Comparison of ENCODE assay signal across 1 cellular context in the genomic region with DNA sequence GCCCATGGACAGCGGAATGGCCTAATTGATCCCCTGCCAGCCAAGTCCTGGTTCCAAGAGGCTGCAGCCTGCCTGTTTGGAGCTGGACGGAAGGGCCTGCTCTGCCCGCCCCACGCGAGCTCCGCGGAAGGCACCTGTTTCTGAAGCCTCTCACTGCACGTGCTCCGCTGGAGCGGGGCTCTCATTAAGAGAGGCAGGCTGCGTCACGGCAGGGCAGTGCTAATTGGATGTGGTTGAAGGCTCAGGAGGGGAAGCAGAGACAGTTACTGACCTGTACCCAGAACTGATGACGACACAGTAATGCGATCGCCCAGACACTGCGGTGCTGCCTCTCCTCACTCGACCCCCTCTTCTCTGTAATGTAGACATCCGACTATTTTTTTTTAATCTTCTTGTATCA.
TF ChIP-seq lines count a peak whose summit lies in the region.

No MANE protein-coding gene starts in this region.

TF ChIP-seq in GM23338, 12 proteins besides CTCF, POLR2A, EP300 and RAD21 (continued from another document):
- TF ChIP-seq, protein P1, sequence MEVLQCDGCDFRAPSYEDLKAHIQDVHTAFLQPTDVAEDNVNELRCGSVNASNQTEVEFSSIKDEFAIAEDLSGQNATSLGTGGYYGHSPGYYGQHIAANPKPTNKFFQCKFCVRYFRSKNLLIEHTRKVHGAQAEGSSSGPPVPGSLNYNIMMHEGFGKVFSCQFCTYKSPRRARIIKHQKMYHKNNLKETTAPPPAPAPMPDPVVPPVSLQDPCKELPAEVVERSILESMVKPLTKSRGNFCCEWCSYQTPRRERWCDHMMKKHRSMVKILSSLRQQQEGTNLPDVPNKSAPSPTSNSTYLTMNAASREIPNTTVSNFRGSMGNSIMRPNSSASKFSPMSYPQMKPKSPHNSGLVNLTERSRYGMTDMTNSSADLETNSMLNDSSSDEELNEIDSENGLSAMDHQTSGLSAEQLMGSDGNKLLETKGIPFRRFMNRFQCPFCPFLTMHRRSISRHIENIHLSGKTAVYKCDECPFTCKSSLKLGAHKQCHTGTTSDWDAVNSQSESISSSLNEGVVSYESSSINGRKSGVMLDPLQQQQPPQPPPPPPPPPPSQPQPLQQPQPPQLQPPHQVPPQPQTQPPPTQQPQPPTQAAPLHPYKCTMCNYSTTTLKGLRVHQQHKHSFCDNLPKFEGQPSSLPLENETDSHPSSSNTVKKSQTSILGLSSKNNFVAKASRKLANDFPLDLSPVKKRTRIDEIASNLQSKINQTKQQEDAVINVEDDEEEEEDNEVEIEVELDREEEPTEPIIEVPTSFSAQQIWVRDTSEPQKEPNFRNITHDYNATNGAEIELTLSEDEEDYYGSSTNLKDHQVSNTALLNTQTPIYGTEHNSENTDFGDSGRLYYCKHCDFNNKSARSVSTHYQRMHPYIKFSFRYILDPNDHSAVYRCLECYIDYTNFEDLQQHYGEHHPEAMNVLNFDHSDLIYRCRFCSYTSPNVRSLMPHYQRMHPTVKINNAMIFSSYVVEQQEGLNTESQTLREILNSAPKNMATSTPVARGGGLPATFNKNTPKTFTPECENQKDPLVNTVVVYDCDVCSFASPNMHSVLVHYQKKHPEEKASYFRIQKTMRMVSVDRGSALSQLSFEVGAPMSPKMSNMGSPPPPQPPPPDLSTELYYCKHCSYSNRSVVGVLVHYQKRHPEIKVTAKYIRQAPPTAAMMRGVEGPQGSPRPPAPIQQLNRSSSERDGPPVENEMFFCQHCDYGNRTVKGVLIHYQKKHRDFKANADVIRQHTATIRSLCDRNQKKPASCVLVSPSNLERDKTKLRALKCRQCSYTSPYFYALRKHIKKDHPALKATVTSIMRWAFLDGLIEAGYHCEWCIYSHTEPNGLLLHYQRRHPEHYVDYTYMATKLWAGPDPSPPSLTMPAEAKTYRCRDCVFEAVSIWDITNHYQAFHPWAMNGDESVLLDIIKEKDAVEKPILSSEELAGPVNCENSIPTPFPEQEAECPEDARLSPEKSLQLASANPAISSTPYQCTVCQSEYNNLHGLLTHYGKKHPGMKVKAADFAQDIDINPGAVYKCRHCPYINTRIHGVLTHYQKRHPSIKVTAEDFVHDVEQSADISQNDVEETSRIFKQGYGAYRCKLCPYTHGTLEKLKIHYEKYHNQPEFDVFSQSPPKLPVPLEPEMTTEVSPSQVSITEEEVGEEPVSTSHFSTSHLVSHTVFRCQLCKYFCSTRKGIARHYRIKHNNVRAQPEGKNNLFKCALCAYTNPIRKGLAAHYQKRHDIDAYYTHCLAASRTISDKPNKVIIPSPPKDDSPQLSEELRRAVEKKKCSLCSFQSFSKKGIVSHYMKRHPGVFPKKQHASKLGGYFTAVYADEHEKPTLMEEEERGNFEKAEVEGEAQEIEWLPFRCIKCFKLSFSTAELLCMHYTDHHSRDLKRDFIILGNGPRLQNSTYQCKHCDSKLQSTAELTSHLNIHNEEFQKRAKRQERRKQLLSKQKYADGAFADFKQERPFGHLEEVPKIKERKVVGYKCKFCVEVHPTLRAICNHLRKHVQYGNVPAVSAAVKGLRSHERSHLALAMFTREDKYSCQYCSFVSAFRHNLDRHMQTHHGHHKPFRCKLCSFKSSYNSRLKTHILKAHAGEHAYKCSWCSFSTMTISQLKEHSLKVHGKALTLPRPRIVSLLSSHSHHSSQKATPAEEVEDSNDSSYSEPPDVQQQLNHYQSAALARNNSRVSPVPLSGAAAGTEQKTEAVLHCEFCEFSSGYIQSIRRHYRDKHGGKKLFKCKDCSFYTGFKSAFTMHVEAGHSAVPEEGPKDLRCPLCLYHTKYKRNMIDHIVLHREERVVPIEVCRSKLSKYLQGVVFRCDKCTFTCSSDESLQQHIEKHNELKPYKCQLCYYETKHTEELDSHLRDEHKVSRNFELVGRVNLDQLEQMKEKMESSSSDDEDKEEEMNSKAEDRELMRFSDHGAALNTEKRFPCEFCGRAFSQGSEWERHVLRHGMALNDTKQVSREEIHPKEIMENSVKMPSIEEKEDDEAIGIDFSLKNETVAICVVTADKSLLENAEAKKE (CRISPR knock-in tag; IDR thresholded peaks at IDR 0.05): no peak
- TF ChIP-seq POLR2AphosphoS5 (IDR thresholded peaks at IDR 0.05; ENCODE audit: low read depth): no peak
- no peak for TF ChIP-seq EZH2phosphoT487 (IDR thresholded peaks at IDR 0.05; ENCODE audit: unreplicated experiment)
- TF ChIP-seq, protein P2, sequence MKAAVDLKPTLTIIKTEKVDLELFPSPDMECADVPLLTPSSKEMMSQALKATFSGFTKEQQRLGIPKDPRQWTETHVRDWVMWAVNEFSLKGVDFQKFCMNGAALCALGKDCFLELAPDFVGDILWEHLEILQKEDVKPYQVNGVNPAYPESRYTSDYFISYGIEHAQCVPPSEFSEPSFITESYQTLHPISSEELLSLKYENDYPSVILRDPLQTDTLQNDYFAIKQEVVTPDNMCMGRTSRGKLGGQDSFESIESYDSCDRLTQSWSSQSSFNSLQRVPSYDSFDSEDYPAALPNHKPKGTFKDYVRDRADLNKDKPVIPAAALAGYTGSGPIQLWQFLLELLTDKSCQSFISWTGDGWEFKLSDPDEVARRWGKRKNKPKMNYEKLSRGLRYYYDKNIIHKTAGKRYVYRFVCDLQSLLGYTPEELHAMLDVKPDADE (IDR thresholded peaks at IDR 0.05): no peak
- TF ChIP-seq CREB1 (CRISPR knock-in tag; IDR thresholded peaks at IDR 0.05; ENCODE audit: low read depth): no peak
- TF ChIP-seq, protein P3, sequence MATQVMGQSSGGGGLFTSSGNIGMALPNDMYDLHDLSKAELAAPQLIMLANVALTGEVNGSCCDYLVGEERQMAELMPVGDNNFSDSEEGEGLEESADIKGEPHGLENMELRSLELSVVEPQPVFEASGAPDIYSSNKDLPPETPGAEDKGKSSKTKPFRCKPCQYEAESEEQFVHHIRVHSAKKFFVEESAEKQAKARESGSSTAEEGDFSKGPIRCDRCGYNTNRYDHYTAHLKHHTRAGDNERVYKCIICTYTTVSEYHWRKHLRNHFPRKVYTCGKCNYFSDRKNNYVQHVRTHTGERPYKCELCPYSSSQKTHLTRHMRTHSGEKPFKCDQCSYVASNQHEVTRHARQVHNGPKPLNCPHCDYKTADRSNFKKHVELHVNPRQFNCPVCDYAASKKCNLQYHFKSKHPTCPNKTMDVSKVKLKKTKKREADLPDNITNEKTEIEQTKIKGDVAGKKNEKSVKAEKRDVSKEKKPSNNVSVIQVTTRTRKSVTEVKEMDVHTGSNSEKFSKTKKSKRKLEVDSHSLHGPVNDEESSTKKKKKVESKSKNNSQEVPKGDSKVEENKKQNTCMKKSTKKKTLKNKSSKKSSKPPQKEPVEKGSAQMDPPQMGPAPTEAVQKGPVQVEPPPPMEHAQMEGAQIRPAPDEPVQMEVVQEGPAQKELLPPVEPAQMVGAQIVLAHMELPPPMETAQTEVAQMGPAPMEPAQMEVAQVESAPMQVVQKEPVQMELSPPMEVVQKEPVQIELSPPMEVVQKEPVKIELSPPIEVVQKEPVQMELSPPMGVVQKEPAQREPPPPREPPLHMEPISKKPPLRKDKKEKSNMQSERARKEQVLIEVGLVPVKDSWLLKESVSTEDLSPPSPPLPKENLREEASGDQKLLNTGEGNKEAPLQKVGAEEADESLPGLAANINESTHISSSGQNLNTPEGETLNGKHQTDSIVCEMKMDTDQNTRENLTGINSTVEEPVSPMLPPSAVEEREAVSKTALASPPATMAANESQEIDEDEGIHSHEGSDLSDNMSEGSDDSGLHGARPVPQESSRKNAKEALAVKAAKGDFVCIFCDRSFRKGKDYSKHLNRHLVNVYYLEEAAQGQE (IDR thresholded peaks at IDR 0.05; ENCODE audit: unreplicated experiment): no peak
- no peak for TF ChIP-seq EZH2 (IDR thresholded peaks at IDR 0.05; ENCODE audit: low read depth, unreplicated experiment)
- no peak for TF ChIP-seq ZNF331 (CRISPR knock-in tag; IDR thresholded peaks at IDR 0.05; ENCODE audit: low read depth)
